11 cellular contexts compared by ENCODE assay signal in the genomic region with DNA sequence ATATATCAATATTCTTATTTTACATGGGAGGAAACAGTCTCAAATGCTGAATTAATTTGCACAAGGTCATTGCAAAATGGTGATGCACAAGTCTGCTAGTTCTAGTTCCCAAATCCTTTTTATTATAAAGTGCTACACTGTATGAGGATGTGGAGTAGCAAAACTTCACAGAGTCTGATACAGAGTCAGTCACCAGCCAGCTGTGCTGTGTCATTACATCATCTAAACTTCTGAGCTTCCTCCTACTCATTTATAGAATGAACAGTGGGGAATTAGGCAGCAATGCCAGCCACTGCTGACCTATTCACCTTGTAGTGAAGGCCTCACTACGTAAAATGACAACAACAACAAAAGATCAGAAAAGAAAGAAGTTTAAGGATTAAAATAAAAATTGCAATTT.
A peak's percentile ranks its signal among the peaks of the same experiment; 100 is the strongest.
DNase-seq lines count a peak whose midpoint lies in the region; ATAC-seq and TF ChIP-seq lines count a peak whose summit lies in the region.
"Had no signal": no experiment of that assay in that cellular context is flagged by ENCODE, and none has a peak within 500 bp of the region (broad histone marks: within the 10 kb centered on the region; RNA-seq: fewer than 3 reads in every experiment).

No MANE protein-coding gene starts in this region.

- H3K79me1 ChIP-seq in mesendoderm (ENCODE audit: low read length): no peaks in the 10 kb centered on the region

- no peak overlapping the region for H3K27ac ChIP-seq in mesendoderm (ENCODE audit: low read depth, low read length)
- no peak overlapping the region for H3K27ac ChIP-seq in esophagus muscularis mucosa (replicated peaks in 1 of 4)
- no peak overlapping the region for H3K27ac ChIP-seq in breast epithelium
- H3K27ac ChIP-seq: BLaER1, ovary had no signal

- H3K36me3 Mint-ChIP-seq in chondrocyte (ENCODE audit: low read depth): no peaks in the 10 kb centered on the region

- no peak overlapping the region for H3K9ac ChIP-seq in mesendoderm (ENCODE audit: low read length)
- H3K9ac ChIP-seq: BLaER1 had no signal

- H3K4me2 ChIP-seq in mesendoderm (ENCODE audit: low read length): no peak overlapping the region
- H3K4me2 ChIP-seq: BLaER1 had no signal

- TF ChIP-seq POLR2A in esophagus muscularis mucosa (IDR thresholded peaks at IDR 0.05; ENCODE audit: low read depth) (no peak), breast epithelium (IDR thresholded peaks at IDR 0.05) (no peak)

- no peaks in the 10 kb centered on the region for H3K9me3 Mint-ChIP-seq in chondrocyte (ENCODE audit: low read depth)

- no peak overlapping the region for H2BK15ac ChIP-seq in mesendoderm (replicated peaks; ENCODE audit: low read depth)

- H3K9me3 ChIP-seq in esophagus muscularis mucosa (no peaks in the 10 kb centered on the region), breast epithelium (no peaks in the 10 kb centered on the region)
- H3K9me3 ChIP-seq: ovary had no signal

- no peak overlapping the region for H3K23ac ChIP-seq in mesendoderm (ENCODE audit: low read length)

- no peak overlapping the region for H2BK5ac ChIP-seq in mesendoderm (ENCODE audit: low read length)

- TF ChIP-seq CTCF in chondrocyte (IDR thresholded peaks at IDR 0.05): no peak
- TF ChIP-seq CTCF in esophagus muscularis mucosa (IDR thresholded peaks at IDR 0.05): no peak
- no peak for TF ChIP-seq CTCF in breast epithelium (IDR thresholded peaks at IDR 0.05)

- no peak overlapping the region for H3K4me3 Mint-ChIP-seq in chondrocyte (ENCODE audit: unreplicated experiment)

- no peak overlapping the region for H3K4me3 ChIP-seq in mesendoderm (ENCODE audit: low read length)
- H3K4me3 ChIP-seq in esophagus muscularis mucosa: no peak overlapping the region
- no peak overlapping the region for H3K4me3 ChIP-seq in breast epithelium
- H3K4me3 ChIP-seq: BLaER1, ovary had no signal

- H2BK120ac ChIP-seq in mesendoderm (ENCODE audit: low read depth, low read length): no peak overlapping the region

- H3K27me3 ChIP-seq in mesendoderm (ENCODE audit: insufficient read depth, low read length, poor library complexity): no peaks in the 10 kb centered on the region
- no peaks in the 10 kb centered on the region for H3K27me3 ChIP-seq in esophagus muscularis mucosa
- no peaks in the 10 kb centered on the region for H3K27me3 ChIP-seq in breast epithelium
- H3K27me3 ChIP-seq: BLaER1, ovary had no signal

- intact Hi-C loops in esophagus muscularis mucosa (cut with DNase I) (no loop called here), breast epithelium (cut with DNase I; ENCODE audit: low total_unique reads) (no loop called here)

- peak; percentile 93 for ATAC-seq in GM19463 (IDR thresholded peaks at IDR 0.05; ENCODE audit: unreplicated experiment)
- ATAC-seq in HG03469 (IDR thresholded peaks at IDR 0.05; ENCODE audit: unreplicated experiment): peak; percentile 84

- DNase-seq in COLO829 (ENCODE audit: low spot score): peak; percentile 11
- DNase-seq in chondrocyte (ENCODE audit: low spot score): no peak
- no peak for DNase-seq in mesendoderm
- no peak for DNase-seq in esophagus muscularis mucosa (ENCODE audit: extremely low spot score)
- no peak for DNase-seq in activated CD4-positive, alpha-beta T cell treated with anti-CD3 and anti-CD28 coated beads for 4 hours
- DNase-seq in breast epithelium (ENCODE audit: low spot score in 2 of 2): no peak
- DNase-seq: MM.1S, ovary had no signal

- H3K56ac ChIP-seq in mesendoderm (ENCODE audit: low read length): no peak overlapping the region

- H3K27ac Mint-ChIP-seq in chondrocyte (ENCODE audit: unreplicated experiment): peak overlapping the region; percentile 60

- no peak overlapping the region for H2AK5ac ChIP-seq in mesendoderm (ENCODE audit: low read length)

- no peaks in the 10 kb centered on the region for H3K79me2 ChIP-seq in mesendoderm (ENCODE audit: control insufficient read depth, insufficient read depth, low read length)

- H3K4me1 ChIP-seq in mesendoderm (ENCODE audit: control insufficient read depth, low read depth, low read length) (peaks cover 2% of the 10 kb centered on the region), esophagus muscularis mucosa (no peaks in the 10 kb centered on the region), breast epithelium (no peaks in the 10 kb centered on the region)
- H3K4me1 ChIP-seq: BLaER1 had no signal

- no peaks in the 10 kb centered on the region for H3K36me3 ChIP-seq in mesendoderm (ENCODE audit: control insufficient read depth, insufficient read depth, low read length)
- no peaks in the 10 kb centered on the region for H3K36me3 ChIP-seq in esophagus muscularis mucosa
- H3K36me3 ChIP-seq in breast epithelium: no peaks in the 10 kb centered on the region
- H3K36me3 ChIP-seq: BLaER1, ovary had no signal

- H3K4me1 Mint-ChIP-seq in chondrocyte (ENCODE audit: low read depth): peaks cover 8% of the 10 kb centered on the region

- no peak overlapping the region for H4K5ac ChIP-seq in mesendoderm (ENCODE audit: low read length)

- no peak for TF ChIP-seq EP300 in esophagus muscularis mucosa (IDR thresholded peaks at IDR 0.05)

- H3K4ac ChIP-seq in mesendoderm (ENCODE audit: low read depth, low read length): no peak overlapping the region

- H3K27me3 Mint-ChIP-seq in chondrocyte (ENCODE audit: low read depth): no peaks in the 10 kb centered on the region

- H3K18ac ChIP-seq in mesendoderm (ENCODE audit: low read length): no peak overlapping the region

- no peak overlapping the region for H4K8ac ChIP-seq in mesendoderm (ENCODE audit: low read depth, low read length)

- no CpG with 5 or more reads among the region's 1 CpG for WGBS in mesendoderm (ENCODE audit: extremely low coverage, insufficient coverage, low lambda C conversion rate)
- WGBS in esophagus muscularis mucosa: 65% methylated on average over 1 of the region's 1 CpG
